Comparison of ENCODE assay signal across 2 cellular contexts in the genomic region with DNA sequence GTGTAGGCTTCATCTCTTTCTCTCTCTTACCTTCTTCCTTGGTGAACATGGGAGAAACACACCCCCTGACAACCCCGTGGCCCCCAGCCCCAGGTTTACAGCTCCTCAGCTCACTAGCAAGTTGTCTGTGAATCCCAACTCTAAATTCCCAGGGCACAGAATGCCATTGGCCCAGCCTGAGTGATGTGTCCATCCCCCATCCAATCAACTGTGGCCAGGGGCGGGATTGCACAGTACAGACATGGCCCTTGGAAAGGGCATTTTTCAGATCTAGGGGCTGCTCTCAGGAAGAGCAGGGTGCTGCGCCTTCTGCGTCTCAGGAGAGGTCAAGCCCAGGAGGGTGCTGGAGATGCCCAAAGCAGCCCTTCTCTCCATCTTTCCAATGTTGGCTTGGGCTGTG.
TF ChIP-seq lines count a peak whose summit lies in the region.

No MANE protein-coding gene starts in this region.

TF ChIP-seq in HCT116, 20 proteins besides CTCF, POLR2A, EP300 and RAD21 (continued from another document):
- TF ChIP-seq, protein P1, sequence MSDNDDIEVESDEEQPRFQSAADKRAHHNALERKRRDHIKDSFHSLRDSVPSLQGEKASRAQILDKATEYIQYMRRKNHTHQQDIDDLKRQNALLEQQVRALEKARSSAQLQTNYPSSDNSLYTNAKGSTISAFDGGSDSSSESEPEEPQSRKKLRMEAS (IDR thresholded peaks at IDR 0.05): no peak
- TF ChIP-seq EZH2phosphoT487 (IDR thresholded peaks at IDR 0.05; ENCODE audit: borderline replicate concordance) (no peak), ZFX (IDR thresholded peaks at IDR 0.05) (no peak), EGR1 (IDR thresholded peaks at IDR 0.05; ENCODE audit: low read depth) (no peak), POLR2AphosphoS5 (IDR thresholded peaks at IDR 0.05; ENCODE audit: low read depth, low read length) (no peak), SP1 (IDR thresholded peaks at IDR 0.05; ENCODE audit: low read depth) (no peak), CEBPB (IDR thresholded peaks at IDR 0.05; ENCODE audit: low read depth) (no peak), ZNF274 (IDR thresholded peaks at IDR 0.05; ENCODE audit: low read depth, low read length) (no peak), CBX3 (IDR thresholded peaks at IDR 0.05; ENCODE audit: low read depth) (no peak), SRF (IDR thresholded peaks at IDR 0.05; ENCODE audit: low read depth) (no peak), YY1 (IDR thresholded peaks at IDR 0.05; ENCODE audit: extremely low read depth, insufficient replicate concordance, low read depth, low read length) (no peak)
- TF ChIP-seq, protein P2, sequence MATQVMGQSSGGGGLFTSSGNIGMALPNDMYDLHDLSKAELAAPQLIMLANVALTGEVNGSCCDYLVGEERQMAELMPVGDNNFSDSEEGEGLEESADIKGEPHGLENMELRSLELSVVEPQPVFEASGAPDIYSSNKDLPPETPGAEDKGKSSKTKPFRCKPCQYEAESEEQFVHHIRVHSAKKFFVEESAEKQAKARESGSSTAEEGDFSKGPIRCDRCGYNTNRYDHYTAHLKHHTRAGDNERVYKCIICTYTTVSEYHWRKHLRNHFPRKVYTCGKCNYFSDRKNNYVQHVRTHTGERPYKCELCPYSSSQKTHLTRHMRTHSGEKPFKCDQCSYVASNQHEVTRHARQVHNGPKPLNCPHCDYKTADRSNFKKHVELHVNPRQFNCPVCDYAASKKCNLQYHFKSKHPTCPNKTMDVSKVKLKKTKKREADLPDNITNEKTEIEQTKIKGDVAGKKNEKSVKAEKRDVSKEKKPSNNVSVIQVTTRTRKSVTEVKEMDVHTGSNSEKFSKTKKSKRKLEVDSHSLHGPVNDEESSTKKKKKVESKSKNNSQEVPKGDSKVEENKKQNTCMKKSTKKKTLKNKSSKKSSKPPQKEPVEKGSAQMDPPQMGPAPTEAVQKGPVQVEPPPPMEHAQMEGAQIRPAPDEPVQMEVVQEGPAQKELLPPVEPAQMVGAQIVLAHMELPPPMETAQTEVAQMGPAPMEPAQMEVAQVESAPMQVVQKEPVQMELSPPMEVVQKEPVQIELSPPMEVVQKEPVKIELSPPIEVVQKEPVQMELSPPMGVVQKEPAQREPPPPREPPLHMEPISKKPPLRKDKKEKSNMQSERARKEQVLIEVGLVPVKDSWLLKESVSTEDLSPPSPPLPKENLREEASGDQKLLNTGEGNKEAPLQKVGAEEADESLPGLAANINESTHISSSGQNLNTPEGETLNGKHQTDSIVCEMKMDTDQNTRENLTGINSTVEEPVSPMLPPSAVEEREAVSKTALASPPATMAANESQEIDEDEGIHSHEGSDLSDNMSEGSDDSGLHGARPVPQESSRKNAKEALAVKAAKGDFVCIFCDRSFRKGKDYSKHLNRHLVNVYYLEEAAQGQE (IDR thresholded peaks at IDR 0.05; ENCODE audit: low read depth): no peak
- TF ChIP-seq, protein P3, sequence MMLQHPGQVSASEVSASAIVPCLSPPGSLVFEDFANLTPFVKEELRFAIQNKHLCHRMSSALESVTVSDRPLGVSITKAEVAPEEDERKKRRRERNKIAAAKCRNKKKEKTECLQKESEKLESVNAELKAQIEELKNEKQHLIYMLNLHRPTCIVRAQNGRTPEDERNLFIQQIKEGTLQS (IDR thresholded peaks at IDR 0.05): no peak

TF ChIP-seq in SK-N-SH treated with all-trans-retinoic acid at 6 μM for 48 hours, 23 proteins besides CTCF, POLR2A, EP300 and RAD21 (continued from another document):
- TF ChIP-seq, protein P4, sequence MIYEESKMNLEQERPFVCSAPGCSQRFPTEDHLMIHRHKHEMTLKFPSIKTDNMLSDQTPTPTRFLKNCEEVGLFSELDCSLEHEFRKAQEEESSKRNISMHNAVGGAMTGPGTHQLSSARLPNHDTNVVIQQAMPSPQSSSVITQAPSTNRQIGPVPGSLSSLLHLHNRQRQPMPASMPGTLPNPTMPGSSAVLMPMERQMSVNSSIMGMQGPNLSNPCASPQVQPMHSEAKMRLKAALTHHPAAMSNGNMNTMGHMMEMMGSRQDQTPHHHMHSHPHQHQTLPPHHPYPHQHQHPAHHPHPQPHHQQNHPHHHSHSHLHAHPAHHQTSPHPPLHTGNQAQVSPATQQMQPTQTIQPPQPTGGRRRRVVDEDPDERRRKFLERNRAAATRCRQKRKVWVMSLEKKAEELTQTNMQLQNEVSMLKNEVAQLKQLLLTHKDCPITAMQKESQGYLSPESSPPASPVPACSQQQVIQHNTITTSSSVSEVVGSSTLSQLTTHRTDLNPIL (CRISPR knock-in tag; IDR thresholded peaks at IDR 0.05; ENCODE audit: low read depth): no peak
- TF ChIP-seq TOX (CRISPR knock-in tag; IDR thresholded peaks at IDR 0.05; ENCODE audit: borderline replicate concordance): no peak
